Comparison of ENCODE assay signal across 40 cellular contexts in the genomic region with DNA sequence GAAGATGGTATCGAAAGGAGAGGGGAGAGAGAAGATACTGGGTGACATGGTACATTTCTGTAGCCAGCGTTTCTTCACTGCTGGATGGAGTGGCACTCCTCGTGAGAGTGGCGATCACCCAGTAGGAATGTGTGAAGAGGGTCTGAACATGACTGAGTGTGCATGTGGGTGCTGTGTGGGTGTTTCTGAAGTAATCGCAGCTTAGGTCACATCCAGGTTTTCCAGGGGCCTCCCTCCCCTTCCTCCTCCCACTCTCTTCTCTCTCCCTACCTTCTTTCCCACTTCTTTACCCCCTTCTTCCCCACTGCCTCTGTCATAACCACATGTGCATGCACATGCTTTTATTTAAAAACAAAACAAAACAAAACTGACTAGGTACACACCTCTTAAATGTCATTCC. TPM values are rescaled to one million over a fixed set of nuclear protein-coding genes. Genes with fewer than 3 reads are reported as not detected.
"Had no signal": no experiment of that assay in that cellular context is flagged by ENCODE, and none has a peak within 500 bp of the region (broad histone marks: within the 10 kb centered on the region; RNA-seq: fewer than 3 reads in every experiment).

No MANE protein-coding gene starts in this region.

- H3K27me3 ChIP-seq: ascending aorta, body of pancreas, brain microvascular endothelial cell, cardiac muscle cell had no signal

- H3K4me1 ChIP-seq: adrenal gland, ascending aorta, body of pancreas, breast epithelium had no signal

- DNase-seq: activated effector memory CD4-positive, alpha-beta T cell treated with anti-CD3 and anti-CD28 coated beads, Interleukin-2, amount 50 U/mL, for 16 hours; activated effector memory CD4-positive, alpha-beta T cell treated with Interleukin-2 at 50 U/mL for 16 hours; activated gamma-delta T cell; activated gamma-delta T cell treated with Interleukin-2 at 50 U/mL for 16 hours; activated naive CD4-positive, alpha-beta T cell; activated naive CD4-positive, alpha-beta T cell treated with anti-CD3 and anti-CD28 coated beads for 36 hours; activated naive CD4-positive, alpha-beta T cell treated with anti-CD3 and anti-CD28 coated beads, Interleukin-2, amount 10 ng/mL, durations not matched to agents 7 days and 5 days; activated naive CD4-positive, alpha-beta T cell treated with anti-CD3 and anti-CD28 coated beads, Interleukin-2, amount 50 U/mL, for 16 hours; activated naive CD4-positive, alpha-beta T cell treated with Interleukin-2 at 50 U/mL for 16 hours; activated naive CD8-positive, alpha-beta T cell treated with anti-CD3 and anti-CD28 coated beads for 36 hours; activated naive CD8-positive, alpha-beta T cell treated with anti-CD3 and anti-CD28 coated beads, Interleukin-2, amount 10 ng/mL, durations not matched to agents 7 days and 5 days; activated naive CD8-positive, alpha-beta T cell treated with anti-CD3 and anti-CD28 coated beads, Interleukin-2, amount 50 U/mL, for 24 hours; activated T-cell treated with anti-CD3 and anti-CD28 coated beads, Interleukin-2, amount 50 U/mL, for 1 hour; activated T-cell treated with anti-CD3 and anti-CD28 coated beads, Interleukin-2, amount 50 U/mL, for 24 hours; activated T-cell treated with anti-CD3 and anti-CD28 coated beads, Interleukin-2, amount 50 U/mL, for 4 hours; activated T-cell treated with anti-CD3 and anti-CD28 coated beads, Interleukin-2, amount 50 U/mL, for 48 hours; activated T-cell treated with anti-CD3 and anti-CD28 coated beads, Interleukin-2, amount 50 U/mL, for 72 hours; adrenal gland; amniotic stem cell; amygdala; anterior cingulate cortex; aorta; body of pancreas; brain microvascular endothelial cell; caudate nucleus; central memory CD4-positive, alpha-beta T cell; cerebellar nuclear complex had no signal

- H3K27ac ChIP-seq: adrenal gland, ascending aorta, body of pancreas, brain microvascular endothelial cell, breast epithelium, cardiac muscle cell had no signal

- FAIRE-seq: astrocyte, bronchial epithelial cell had no signal

- H3K36me3 ChIP-seq: adrenal gland, ascending aorta, brain microvascular endothelial cell, breast epithelium, cardiac muscle cell had no signal

- H3K4me3 ChIP-seq: adrenal gland, ascending aorta, body of pancreas, breast epithelium, cardiac muscle cell had no signal

- ATAC-seq: activated naive CD4-positive, alpha-beta T cell treated with anti-CD3 and anti-CD28 coated beads, Interleukin-2, amount 50 U/mL, for 72 hours; activated naive CD8-positive, alpha-beta T cell treated with anti-CD3 and anti-CD28 coated beads, Interleukin-2, amount 50 U/mL, for 24 hours; activated T-cell treated with anti-CD3 and anti-CD28 coated beads, Interleukin-2, amount 50 U/mL, for 4 hours; activated T-cell treated with anti-CD3 and anti-CD28 coated beads, Interleukin-2, amount 50 U/mL, for 72 hours; activated T-helper 17 cell treated with anti-CD3 and anti-CD28 coated beads, Interleukin-2, amount 50 U/mL, for 72 hours; body of pancreas had no signal

- H3K9me3 ChIP-seq: adrenal gland, ascending aorta, body of pancreas, breast epithelium had no signal

RNA-seq across cellular contexts. Expression of a gene that starts 1.8 kb away (rescaled TPM):
- total RNA-seq: activated naive CD4-positive, alpha-beta T cell treated with anti-CD3 and anti-CD28 coated beads for 36 hours; activated naive CD4-positive, alpha-beta T cell treated with anti-CD3 and anti-CD28 coated beads, Interleukin-2, amount 50 U/mL, for 72 hours; activated naive CD8-positive, alpha-beta T cell treated with anti-CD3 and anti-CD28 coated beads for 36 hours; activated naive CD8-positive, alpha-beta T cell treated with anti-CD3 and anti-CD28 coated beads, Interleukin-2, amount 10 ng/mL, durations not matched to agents 7 days and 5 days; activated T-cell treated with anti-CD3 and anti-CD28 coated beads, Interleukin-2, amount 50 U/mL, for 4 hours; activated T-cell treated with anti-CD3 and anti-CD28 coated beads, Interleukin-2, amount 50 U/mL, for 72 hours; activated T-helper 1 cell treated with anti-CD3 and anti-CD28 coated beads, Interleukin-12 subunit alpha, Interleukin-12 subunit beta, Interleukin-2, Interleukin-4 antibody, amounts not matched to agents 30 ng/mL and 10 ng/mL and 1 ng/mL, durations not matched to agents 14 hours and 24 hours and 36 hours; activated T-helper 17 cell treated with anti-CD3 and anti-CD28 coated beads, Interleukin-2, amount 50 U/mL, for 72 hours; activated T-helper 2 cell treated with anti-CD3 and anti-CD28 coated beads, Interferon-gamma antibody, Interleukin-2, Interleukin-4, amounts not matched to agents 10 μg/mL and 5 μg/mL and 100 μg/mL, durations not matched to agents 14 hours and 24 hours and 36 hours; adrenal gland; aorta; ascending aorta; astrocyte; body of pancreas; bronchial epithelial cell; cardiac muscle cell; cardiac septum; cerebellum; chondrocyte had no signal
- polyA plus RNA-seq: adipose tissue, adrenal gland, aorta, cardiac muscle cell had no signal
